ENCODE assay signal across 22 cellular contexts in genomic region chr9:115385383-115386122, GRCh38.
"Had no signal": no experiment of that assay in that cellular context is flagged by ENCODE, and none has a peak within 500 bp of the region (broad histone marks: within the 10 kb centered on the region; RNA-seq: fewer than 3 reads in every experiment).

No MANE protein-coding gene starts in this region.

- H3K36me3 Mint-ChIP-seq: natural killer cell had no signal

- ATAC-seq: activated CD8-positive, alpha-beta T cell treated with anti-CD3 and anti-CD28 coated beads, Interleukin-2, amount 10 ng/mL, durations not matched to agents 7 days and 5 days; esophagus mucosa; left ventricle myocardium superior; natural killer cell; pancreas; psoas muscle had no signal

- H3K9me3 ChIP-seq: pancreas had no signal

- H3K4me3 Mint-ChIP-seq: activated CD4-positive, alpha-beta T cell treated with anti-CD3 and anti-CD28 coated beads, Interleukin-2, amount 10 ng/mL, durations not matched to agents 7 days and 5 days; activated CD8-positive, alpha-beta T cell treated with anti-CD3 and anti-CD28 coated beads, Interleukin-2, amount 10 ng/mL, durations not matched to agents 7 days and 5 days; activated naive CD4-positive, alpha-beta T cell treated with anti-CD3 and anti-CD28 coated beads, Interleukin-2, amount 50 U/mL, for 24 hours; natural killer cell had no signal

- H3K4me1 ChIP-seq: pancreas, psoas muscle, right atrium auricular region, spleen had no signal

- H3K36me3 ChIP-seq: ascending aorta, brain microvascular endothelial cell, pancreas, right atrium auricular region, spleen, tibial nerve had no signal

- H3K4me3 ChIP-seq: ascending aorta, hepatocyte, pancreas, psoas muscle, right atrium auricular region, spleen, tibial nerve had no signal

- H3K27me3 ChIP-seq: ascending aorta, brain microvascular endothelial cell, hepatocyte, pancreas, right atrium auricular region, spleen, tibial nerve had no signal

- H3K4me1 Mint-ChIP-seq: activated CD4-positive, alpha-beta T cell treated with anti-CD3 and anti-CD28 coated beads, Interleukin-2, amount 10 ng/mL, durations not matched to agents 7 days and 5 days; activated naive CD4-positive, alpha-beta T cell treated with anti-CD3 and anti-CD28 coated beads, Interleukin-2, amount 50 U/mL, for 24 hours; natural killer cell had no signal

- H3K27ac Mint-ChIP-seq: activated CD4-positive, alpha-beta T cell treated with anti-CD3 and anti-CD28 coated beads, Interleukin-2, amount 10 ng/mL, durations not matched to agents 7 days and 5 days; activated CD8-positive, alpha-beta T cell treated with anti-CD3 and anti-CD28 coated beads, Interleukin-2, amount 10 ng/mL, durations not matched to agents 7 days and 5 days; activated naive CD4-positive, alpha-beta T cell treated with anti-CD3 and anti-CD28 coated beads, Interleukin-2, amount 50 U/mL, for 24 hours; natural killer cell had no signal

- H3K27ac ChIP-seq: ascending aorta, brain microvascular endothelial cell, hepatocyte, pancreas, psoas muscle, right atrium auricular region, spleen, tibial nerve had no signal

- DNase-seq: activated CD4-positive, alpha-beta T cell treated with anti-CD3 and anti-CD28 coated beads, Interleukin-2, amount 10 ng/mL, durations not matched to agents 7 days and 5 days; activated CD8-positive, alpha-beta T cell treated with anti-CD3 and anti-CD28 coated beads, Interleukin-2, amount 10 ng/mL, durations not matched to agents 7 days and 5 days; activated gamma-delta T cell treated with Interleukin-2 at 50 U/mL for 16 hours; brain microvascular endothelial cell; effector memory CD4-positive, alpha-beta T cell; foreskin melanocyte; glutamatergic neuron; left ventricle myocardium superior; midbrain; natural killer cell; psoas muscle; spleen; stimulated activated CD4-positive, alpha-beta T cell treated with anti-CD3 and anti-CD28 coated beads, Interleukin-4, amount 100 ng/mL, for 1 hour; stimulated activated naive CD4-positive, alpha-beta T cell treated with Interleukin-2 at 50 U/mL for 16 hours; T-helper 9 cell had no signal
